Comparison of ENCODE assay signal across 14 cellular contexts in genomic region chr1:154193821-154194220, GRCh38. TPM values are rescaled to one million over a fixed set of nuclear protein-coding genes. Genes with fewer than 3 reads are reported as not detected.
DNase-seq lines count a peak whose midpoint lies in the region; ATAC-seq, FAIRE-seq and TF ChIP-seq lines count a peak whose summit lies in the region.
"Had no signal": no experiment of that assay in that cellular context is flagged by ENCODE, and none has a peak within 500 bp of the region (broad histone marks: within the 10 kb centered on the region; RNA-seq: fewer than 3 reads in every experiment).

No MANE protein-coding gene starts in this region.

- intact Hi-C loops in right cardiac atrium (cut with DNase I), result loop anchor here in 1 of 4 donors (10.0 kb wide), 1 partner anchor 71 kb away; no protein-coding TSS in a partner anchor

- ATAC-seq in right cardiac atrium (peak; percentile 10 to 14), GM18873 (IDR thresholded peaks at IDR 0.05; ENCODE audit: low FRiP score, unreplicated experiment) (no peak)
- ATAC-seq: T-cell had no signal

- no peaks in the 10 kb centered on the region for H3K27me3 ChIP-seq in Karpas-422 (ENCODE audit: low read length)
- H3K27me3 ChIP-seq in right cardiac atrium (ENCODE audit: control insufficient read depth, insufficient read depth), result no peaks in the 10 kb centered on the region
- H3K27me3 ChIP-seq: BLaER1 treated with 17β-estradiol and CSF1 and Interleukin-3, amounts not matched to agents 10 nM and 100 nM had no signal

- H3K36me3 ChIP-seq in Karpas-422 (ENCODE audit: insufficient read depth, low read length), result no peaks in the 10 kb centered on the region
- H3K36me3 ChIP-seq: BLaER1 treated with 17β-estradiol and CSF1 and Interleukin-3, amounts not matched to agents 10 nM and 100 nM had no signal

- no peak overlapping the region for H3K27ac ChIP-seq in Karpas-422 (ENCODE audit: low read length)
- no peak overlapping the region for H3K27ac ChIP-seq in right cardiac atrium (ENCODE audit: low read length)

- H3K4me1 ChIP-seq in Karpas-422 (ENCODE audit: low read length) (peaks cover 17% of the 10 kb centered on the region), right cardiac atrium (ENCODE audit: control insufficient read depth, insufficient read depth, low read length) (peaks cover 6% of the 10 kb centered on the region)

- no peak for TF ChIP-seq CTCF in D721Med (IDR thresholded peaks at IDR 0.05; ENCODE audit: insufficient read depth, missing control alignments)

- peak overlapping the region; percentile 24 for H3K4me2 ChIP-seq in Karpas-422 (ENCODE audit: low read depth, low read length, poor library complexity, severe bottlenecking)

- no peak for FAIRE-seq in D721Med (lab: Jason Lieb, UNC)

- peak; percentile 38 for DNase-seq in AG20443 (ENCODE audit: low spot score)
- DNase-seq in Karpas-422, result no peak
- peak; percentile 94 for DNase-seq in SHP77 treated with DMSO at 0.1 percent for 48 hours (lab: John Stamatoyannopoulos, UW)
- DNase-seq in right cardiac atrium, result peak; percentile 40 to 77 (median 76)
- DNase-seq in D721Med (ENCODE audit: insufficient read length, low spot score), result no peak
- no peak for DNase-seq in SKM-1 (lab: John Stamatoyannopoulos, UW; ENCODE audit: unreplicated experiment)
- DNase-seq in epidermal melanocyte (ENCODE audit: insufficient read length, low spot score), result no peak
- DNase-seq: NCI-H2081 treated with DMSO at 0.1 percent for 48 hours; stimulated activated CD4-positive, alpha-beta T cell treated with anti-CD3 and anti-CD28 coated beads, Interleukin-15, amount 100 ng/mL, for 24 hours; stimulated activated naive CD4-positive, alpha-beta T cell; T-cell had no signal

- WGBS in right cardiac atrium, result 34% methylated on average over 8 of the region's 8 CpGs

- peak overlapping the region; percentile 87; the same call in 1 of the 2 replicates for H2AFZ ChIP-seq in Karpas-422 (ENCODE audit: low read length)

- H3K79me2 ChIP-seq in Karpas-422 (ENCODE audit: low read length), result no peaks in the 10 kb centered on the region

- no peaks in the 10 kb centered on the region for H3K9me2 ChIP-seq in Karpas-422 (replicated peaks; ENCODE audit: insufficient read depth, low read length)

- no peak overlapping the region for H3K4me3 ChIP-seq in Karpas-422 (ENCODE audit: low read length)
- H3K4me3 ChIP-seq in right cardiac atrium (ENCODE audit: low read length), result no peak overlapping the region
- H3K4me3 ChIP-seq: BLaER1 treated with 17β-estradiol and CSF1 and Interleukin-3, amounts not matched to agents 10 nM and 100 nM had no signal

- H4K20me1 ChIP-seq in Karpas-422 (ENCODE audit: insufficient read depth, low read depth, low read length), result no peaks in the 10 kb centered on the region
- H4K20me1 ChIP-seq: BLaER1 treated with 17β-estradiol and CSF1 and Interleukin-3, amounts not matched to agents 10 nM and 100 nM had no signal

- H3K9ac ChIP-seq in Karpas-422 (ENCODE audit: low read length), result peak overlapping the region; percentile 36; the same call in 1 of the 2 replicates

- H3K9me3 ChIP-seq in Karpas-422 (ENCODE audit: low read length) (no peaks in the 10 kb centered on the region), right cardiac atrium (ENCODE audit: control insufficient read depth, low read length) (no peaks in the 10 kb centered on the region)
- H3K9me3 ChIP-seq: BLaER1 treated with 17β-estradiol and CSF1 and Interleukin-3, amounts not matched to agents 10 nM and 100 nM had no signal

RNA-seq across cellular contexts. Expression of gene TPM3, which starts 1.9 kb away (rescaled TPM):
- total RNA-seq in Karpas-422 (2014; rRNA removed; shearing (Covaris generic); ENCODE audit: low replicate concordance), result 257 and 258 TPM in 2 replicates
- 100 to 1,000 TPM; 202 to 594 (median 262) TPM for total RNA-seq in right cardiac atrium
- 391 TPM for polyA plus RNA-seq in right cardiac atrium

RNA-seq across cellular contexts. Expression of gene CFAP141, which starts 12.3 kb away (rescaled TPM):
- not detected in 2 replicates for total RNA-seq in Karpas-422 (2014; rRNA removed; shearing (Covaris generic); ENCODE audit: low replicate concordance)
- total RNA-seq in right cardiac atrium, result not detected
- not detected for polyA plus RNA-seq in right cardiac atrium
- total RNA-seq: activated CD8-positive, alpha-beta memory T cell treated with anti-CD3 and anti-CD28 coated beads for 36 hours; T-cell had no signal

RNA-seq across cellular contexts. Expression of gene UBAP2L, which starts 26.9 kb away (rescaled TPM):
- total RNA-seq in Karpas-422 (2014; rRNA removed; shearing (Covaris generic); ENCODE audit: low replicate concordance), result 58.6 and 119 TPM in 2 replicates
- total RNA-seq in right cardiac atrium, result 100 to 1,000 TPM; 103 to 112 (median 107) TPM
- 67.6 TPM for polyA plus RNA-seq in right cardiac atrium

RNA-seq across cellular contexts. Expression of gene NUP210L, which starts 38.9 kb away (rescaled TPM):
- not detected in 2 replicates for total RNA-seq in Karpas-422 (2014; rRNA removed; shearing (Covaris generic); ENCODE audit: low replicate concordance)
- under 1 TPM; 0.09 to 0.88 (median 0.18) TPM for total RNA-seq in right cardiac atrium
- not detected for polyA plus RNA-seq in right cardiac atrium

Comparison
In these comparisons a context has a peak if more than half of its experiments do, and no peak if none do; other contexts are left out.
1. DNase-seq: peak in AG20443 (single experiment), SHP77 treated with DMSO at 0.1 percent for 48 hours (single experiment) and right cardiac atrium (3 of 3); none in Karpas-422 (single experiment), D721Med (single experiment), SKM-1 (single experiment) and epidermal melanocyte (single experiment).